Comparison of ENCODE assay signal across 8 cellular contexts in genomic region chr12:26125451-26126339, GRCh38. TPM values are rescaled to one million over a fixed set of nuclear protein-coding genes. Genes with fewer than 3 reads are reported as not detected.
DNase-seq lines count a peak whose midpoint lies in the region; ATAC-seq and TF ChIP-seq lines count a peak whose summit lies in the region.

No MANE protein-coding gene starts in this region.

- ATAC-seq in activated CD4-positive, alpha-beta T cell treated with anti-CD3 and anti-CD28 coated beads for 36 hours: peak; percentile 61
- ATAC-seq in HG02798 (IDR thresholded peaks at IDR 0.05; ENCODE audit: poor library complexity, unreplicated experiment): peak; percentile 29

- intact Hi-C loops in activated CD4-positive, alpha-beta T cell treated with anti-CD3 and anti-CD28 coated beads for 36 hours (cut with DNase I, micrococcal nuclease): loop anchor here (1.0 to 10.0 kb wide), 4 partner anchors 11 to 759 kb away; partner anchors contain the start of gene SSPN (in 1 of the 2)

- peak overlapping the region; percentile 74 for H3K9ac ChIP-seq in mucosa of stomach (ENCODE audit: low read length)

- peaks cover 56% of the 10 kb centered on the region for H3K27me3 ChIP-seq in mucosa of stomach (ENCODE audit: control insufficient read depth, insufficient read depth, low read length)
- H3K27me3 ChIP-seq in thymus (ENCODE audit: control insufficient read depth, insufficient read depth): peaks cover 80% of the 10 kb centered on the region

- POLR2A ChIA-PET in activated CD4-positive, alpha-beta T cell treated with anti-CD3 and anti-CD28 coated beads for 36 hours (lab: Charles Lee): no interaction called here

- peak overlapping the region; percentile 77 for H3K4me3 Mint-ChIP-seq in activated CD4-positive, alpha-beta T cell treated with anti-CD3 and anti-CD28 coated beads for 36 hours
- peak overlapping the region; percentile 79 for H3K4me3 Mint-ChIP-seq in activated T-cell treated with anti-CD3 and anti-CD28 coated beads, Interleukin-2, amount 50 U/mL, for 24 hours

- CTCF ChIA-PET in activated CD4-positive, alpha-beta T cell treated with anti-CD3 and anti-CD28 coated beads for 36 hours (lab: Charles Lee): interaction anchor here (0.7 to 2.4 kb wide), 2 partner anchors 10 to 162 kb away, joined by 3 to 5 read pairs; no protein-coding TSS in a partner anchor

- peak overlapping the region; percentile 89 for H3K27ac ChIP-seq in thymus (ENCODE audit: low read depth)

- H3K4me1 Mint-ChIP-seq in activated CD4-positive, alpha-beta T cell treated with anti-CD3 and anti-CD28 coated beads for 36 hours: peaks cover 29% of the 10 kb centered on the region
- peaks cover 37% of the 10 kb centered on the region for H3K4me1 Mint-ChIP-seq in activated T-cell treated with anti-CD3 and anti-CD28 coated beads, Interleukin-2, amount 50 U/mL, for 24 hours (ENCODE audit: low read depth)

- peak overlapping the region; percentile 69 for H3K4me3 ChIP-seq in fibroblast of mammary gland (ENCODE audit: control insufficient read depth, low read depth, low read length)
- H3K4me3 ChIP-seq in mucosa of stomach (ENCODE audit: low read length): peak overlapping the region; percentile 82
- peak overlapping the region; percentile 53 for H3K4me3 ChIP-seq in thymus (ENCODE audit: low read length)

- H3K9me3 Mint-ChIP-seq in activated CD4-positive, alpha-beta T cell treated with anti-CD3 and anti-CD28 coated beads for 36 hours (ENCODE audit: low read depth): no peaks in the 10 kb centered on the region
- no peaks in the 10 kb centered on the region for H3K9me3 Mint-ChIP-seq in activated T-cell treated with anti-CD3 and anti-CD28 coated beads, Interleukin-2, amount 50 U/mL, for 24 hours

- peak overlapping the region; percentile 42 for H3K27ac Mint-ChIP-seq in activated CD4-positive, alpha-beta T cell treated with anti-CD3 and anti-CD28 coated beads for 36 hours
- no peak overlapping the region for H3K27ac Mint-ChIP-seq in activated T-cell treated with anti-CD3 and anti-CD28 coated beads, Interleukin-2, amount 50 U/mL, for 24 hours

- H3K36me3 ChIP-seq in mucosa of stomach (ENCODE audit: control insufficient read depth, insufficient read depth, low read length): no peaks in the 10 kb centered on the region
- H3K36me3 ChIP-seq in thymus (ENCODE audit: control insufficient read depth, insufficient read depth): no peaks in the 10 kb centered on the region

- H3K9me3 ChIP-seq in mucosa of stomach (ENCODE audit: control insufficient read depth, low read length) (no peaks in the 10 kb centered on the region), thymus (ENCODE audit: control insufficient read depth) (no peaks in the 10 kb centered on the region)

- peaks cover 74% of the 10 kb centered on the region for H3K27me3 Mint-ChIP-seq in activated CD4-positive, alpha-beta T cell treated with anti-CD3 and anti-CD28 coated beads for 36 hours
- peaks cover 89% of the 10 kb centered on the region for H3K27me3 Mint-ChIP-seq in activated T-cell treated with anti-CD3 and anti-CD28 coated beads, Interleukin-2, amount 50 U/mL, for 24 hours

- H3K36me3 Mint-ChIP-seq in activated CD4-positive, alpha-beta T cell treated with anti-CD3 and anti-CD28 coated beads for 36 hours (ENCODE audit: low read depth): no peaks in the 10 kb centered on the region
- no peaks in the 10 kb centered on the region for H3K36me3 Mint-ChIP-seq in activated T-cell treated with anti-CD3 and anti-CD28 coated beads, Interleukin-2, amount 50 U/mL, for 24 hours (ENCODE audit: low read depth)

- TF ChIP-seq CTCF in fibroblast of mammary gland (conservative IDR thresholded peaks at IDR 0.05; ENCODE audit: control insufficient read depth, insufficient read depth, low read depth, low read length): no peak

- WGBS in thymus: under 1% methylated on average over 65 of the region's 65 CpGs

- H3K4me1 ChIP-seq in mucosa of stomach (ENCODE audit: control insufficient read depth, insufficient read depth, low read length) (peaks cover 41% of the 10 kb centered on the region), thymus (ENCODE audit: control insufficient read depth, insufficient read depth, low read length) (peaks cover 19% of the 10 kb centered on the region)

- peak; percentile 73 for DNase-seq in activated CD4-positive, alpha-beta T cell treated with anti-CD3 and anti-CD28 coated beads for 36 hours
- DNase-seq in activated CD4-positive, alpha-beta T cell treated with anti-CD3 and anti-CD28 coated beads for 1 hour: no peak
- DNase-seq in NCI-H226 (peak; percentile 80), fibroblast of mammary gland (ENCODE audit: low read depth) (peak; percentile 68)
- peak; percentile 66 for DNase-seq in activated T-cell treated with anti-CD3 and anti-CD28 coated beads, Interleukin-2, amount 50 U/mL, for 24 hours

RNA-seq across cellular contexts. Expression of gene BHLHE41, which starts 0.9 kb away (rescaled TPM):
- not detected for total RNA-seq in activated CD4-positive, alpha-beta T cell treated with anti-CD3 and anti-CD28 coated beads for 36 hours
- polyA plus RNA-seq in thymus: 9.8 TPM
